Comparison of ENCODE assay signal across 8 cellular contexts in the genomic region with DNA sequence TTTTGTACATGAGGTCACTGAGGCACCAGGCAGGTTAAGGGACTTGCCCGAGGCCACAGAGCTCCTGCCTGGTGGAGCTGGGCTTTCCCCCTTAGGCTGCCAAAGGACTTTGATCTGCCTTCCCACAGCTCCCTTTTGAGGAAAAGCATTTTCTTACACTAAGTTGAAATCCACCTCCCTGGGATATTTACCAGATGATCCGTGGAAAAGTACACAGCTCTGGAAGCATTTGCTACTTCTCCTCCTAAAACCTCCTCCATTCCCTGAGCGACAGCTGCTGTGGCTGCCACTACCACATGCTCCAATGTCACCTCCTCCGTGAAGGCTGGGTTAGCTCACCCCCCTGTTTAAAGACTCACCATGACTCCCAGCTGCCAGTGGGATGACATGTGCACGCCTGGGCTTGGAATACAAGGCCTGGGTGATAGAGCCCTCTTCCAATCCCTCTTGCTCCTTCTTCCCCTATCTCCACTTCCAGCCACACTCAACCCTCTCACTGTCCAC. TPM values are rescaled to one million over a fixed set of nuclear protein-coding genes. Genes with fewer than 3 reads are reported as not detected.
DNase-seq lines count a peak whose midpoint lies in the region; ATAC-seq and TF ChIP-seq lines count a peak whose summit lies in the region.

No MANE protein-coding gene starts in this region.

- H3K27ac ChIP-seq in A673 (ENCODE audit: low read depth, low read length, poor library complexity, severe bottlenecking) (no peak overlapping the region), HEK293 (ENCODE audit: extremely low read depth, low read depth, low read length) (no peak overlapping the region)

- TF ChIP-seq CTCF in A673 (conservative IDR thresholded peaks at IDR 0.05; ENCODE audit: low read depth, low read length), result no peak
- no peak for TF ChIP-seq CTCF in HEK293 (tag by site-specific recombination; IDR thresholded peaks at IDR 0.05)

- H3K27me3 ChIP-seq in A673 (replicated peaks; ENCODE audit: insufficient read depth, low read depth, low read length, poor library complexity), result no peaks in the 10 kb centered on the region

- DNase-seq in A673 (ENCODE audit: low spot score) (peak; percentile 60), head of caudate nucleus (peak in 40 of 42 donors; percentile 36 to 92 (median 74)), renal cortical epithelial cell (ENCODE audit: low read depth) (peak; percentile 72), SIG-M5 treated with dmso at 0.1 percent for 504 hours (lab: John Stamatoyannopoulos, UW; ENCODE audit: unreplicated experiment) (no peak)

- H3K9me3 ChIP-seq in A673 (ENCODE audit: low read depth, low read length, poor library complexity, severe bottlenecking) (no peaks in the 10 kb centered on the region), HEK293 (ENCODE audit: control insufficient read depth, insufficient read depth, low read depth, low read length) (no peaks in the 10 kb centered on the region)

- H3K36me3 ChIP-seq in A673 (ENCODE audit: insufficient read depth, low read length, poor library complexity, severe bottlenecking) (peaks cover 1% of the 10 kb centered on the region), HEK293 (ENCODE audit: control insufficient read depth in 2 of 2, insufficient read depth in 1 of 2, low read length in 2 of 2) (no peaks in the 10 kb centered on the region)

- ATAC-seq in SK-N-SH treated with all-trans-retinoic acid at 6 μM for 48 hours, result peak; percentile 10
- no peak for ATAC-seq in GM18867 (IDR thresholded peaks at IDR 0.05; ENCODE audit: unreplicated experiment)
- no peak for ATAC-seq in HG03342 (IDR thresholded peaks at IDR 0.05; ENCODE audit: unreplicated experiment)

- peak overlapping the region; percentile 54 for H3K4me3 ChIP-seq in A673 (ENCODE audit: low read depth, low read length, poor library complexity, severe bottlenecking)
- H3K4me3 ChIP-seq in HEK293 (ENCODE audit: low read depth, low read length), result no peak overlapping the region

- CTCF ChIA-PET in A673 (lab: Charles Lee) (no interaction called here), HEK293 (lab: Yijun Ruan, JAX) (interaction anchor here (0.9 to 1.0 kb wide), 2 partner anchors 12 to 40 kb away, joined by 3 read pairs; no protein-coding TSS in a partner anchor)

- intact Hi-C loops in A673 (cut with micrococcal nuclease; ENCODE audit: unreplicated experiment) (no loop called here), head of caudate nucleus (cut with DNase I) (no loop called here)

- BruUV-seq in A673 (replicated peaks; lab: Mats Ljungman, UMichigan), result no TSS peak

- peaks cover 30% of the 10 kb centered on the region for H3K4me1 ChIP-seq in A673 (ENCODE audit: insufficient read depth, low read length, poor library complexity, severe bottlenecking)
- H3K4me1 ChIP-seq in HEK293 (ENCODE audit: control insufficient read depth, insufficient read depth, low read length), result peaks cover 16% of the 10 kb centered on the region

- POLR2A ChIA-PET in A673 (lab: Charles Lee; ENCODE audit: low non-redundant PET), result interaction anchor here (0.5 to 0.6 kb wide), 2 partner anchors 27 to 660 kb away, joined by 4 read pairs; a partner anchor contains a TSS
- POLR2A ChIA-PET in HEK293 (lab: Yijun Ruan, JAX), result interaction anchor here (1.1 to 2.1 kb wide), 3 partner anchors 13 to 41 kb away, joined by 3 to 11 read pairs (median 4); no protein-coding TSS in a partner anchor

TF ChIP-seq in HEK293, 187 proteins besides CTCF, POLR2A, EP300 and RAD21 (continues in another document):
- TF ChIP-seq ZNF335 (tag by site-specific recombination; conservative IDR thresholded peaks at IDR 0.05) (peak; percentile 73), ZNF146 (tag by site-specific recombination; IDR thresholded peaks at IDR 0.05) (no peak), ZIC2 (tag by site-specific recombination; IDR thresholded peaks at IDR 0.05) (peak; percentile 50; the same call in 1 of the 2 replicates), ZNF239 (tag by site-specific recombination; IDR thresholded peaks at IDR 0.05) (no peak), ZNF350 (tag by site-specific recombination; IDR thresholded peaks at IDR 0.05) (no peak), ZNF600 (tag by site-specific recombination; IDR thresholded peaks at IDR 0.05) (peak; percentile 62)
- TF ChIP-seq, protein P1, sequence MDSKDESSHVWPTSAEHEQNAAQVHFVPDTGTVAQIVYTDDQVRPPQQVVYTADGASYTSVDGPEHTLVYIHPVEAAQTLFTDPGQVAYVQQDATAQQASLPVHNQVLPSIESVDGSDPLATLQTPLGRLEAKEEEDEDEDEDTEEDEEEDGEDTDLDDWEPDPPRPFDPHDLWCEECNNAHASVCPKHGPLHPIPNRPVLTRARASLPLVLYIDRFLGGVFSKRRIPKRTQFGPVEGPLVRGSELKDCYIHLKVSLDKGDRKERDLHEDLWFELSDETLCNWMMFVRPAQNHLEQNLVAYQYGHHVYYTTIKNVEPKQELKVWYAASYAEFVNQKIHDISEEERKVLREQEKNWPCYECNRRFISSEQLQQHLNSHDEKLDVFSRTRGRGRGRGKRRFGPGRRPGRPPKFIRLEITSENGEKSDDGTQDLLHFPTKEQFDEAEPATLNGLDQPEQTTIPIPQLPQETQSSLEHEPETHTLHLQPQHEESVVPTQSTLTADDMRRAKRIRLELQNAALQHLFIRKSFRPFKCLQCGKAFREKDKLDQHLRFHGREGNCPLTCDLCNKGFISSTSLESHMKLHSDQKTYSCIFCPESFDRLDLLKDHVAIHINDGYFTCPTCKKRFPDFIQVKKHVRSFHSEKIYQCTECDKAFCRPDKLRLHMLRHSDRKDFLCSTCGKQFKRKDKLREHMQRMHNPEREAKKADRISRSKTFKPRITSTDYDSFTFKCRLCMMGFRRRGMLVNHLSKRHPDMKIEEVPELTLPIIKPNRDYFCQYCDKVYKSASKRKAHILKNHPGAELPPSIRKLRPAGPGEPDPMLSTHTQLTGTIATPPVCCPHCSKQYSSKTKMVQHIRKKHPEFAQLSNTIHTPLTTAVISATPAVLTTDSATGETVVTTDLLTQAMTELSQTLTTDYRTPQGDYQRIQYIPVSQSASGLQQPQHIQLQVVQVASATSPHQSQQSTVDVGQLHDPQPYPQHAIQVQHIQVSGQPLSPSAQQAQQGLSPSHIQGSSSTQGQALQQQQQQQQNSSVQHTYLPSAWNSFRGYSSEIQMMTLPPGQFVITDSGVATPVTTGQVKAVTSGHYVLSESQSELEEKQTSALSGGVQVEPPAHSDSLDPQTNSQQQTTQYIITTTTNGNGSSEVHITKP (tag by site-specific recombination; IDR thresholded peaks at IDR 0.05), result peak; percentile 76
- TF ChIP-seq, protein P2, sequence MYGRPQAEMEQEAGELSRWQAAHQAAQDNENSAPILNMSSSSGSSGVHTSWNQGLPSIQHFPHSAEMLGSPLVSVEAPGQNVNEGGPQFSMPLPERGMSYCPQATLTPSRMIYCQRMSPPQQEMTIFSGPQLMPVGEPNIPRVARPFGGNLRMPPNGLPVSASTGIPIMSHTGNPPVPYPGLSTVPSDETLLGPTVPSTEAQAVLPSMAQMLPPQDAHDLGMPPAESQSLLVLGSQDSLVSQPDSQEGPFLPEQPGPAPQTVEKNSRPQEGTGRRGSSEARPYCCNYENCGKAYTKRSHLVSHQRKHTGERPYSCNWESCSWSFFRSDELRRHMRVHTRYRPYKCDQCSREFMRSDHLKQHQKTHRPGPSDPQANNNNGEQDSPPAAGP (tag by site-specific recombination; IDR thresholded peaks at IDR 0.05), result 0 out of 2 replicates have a peak, but pooled peaks have one; percentile 13

TF ChIP-seq in SK-N-SH treated with all-trans-retinoic acid at 6 μM for 48 hours, 23 proteins besides CTCF, POLR2A, EP300 and RAD21:
- TF ChIP-seq, protein P3, sequence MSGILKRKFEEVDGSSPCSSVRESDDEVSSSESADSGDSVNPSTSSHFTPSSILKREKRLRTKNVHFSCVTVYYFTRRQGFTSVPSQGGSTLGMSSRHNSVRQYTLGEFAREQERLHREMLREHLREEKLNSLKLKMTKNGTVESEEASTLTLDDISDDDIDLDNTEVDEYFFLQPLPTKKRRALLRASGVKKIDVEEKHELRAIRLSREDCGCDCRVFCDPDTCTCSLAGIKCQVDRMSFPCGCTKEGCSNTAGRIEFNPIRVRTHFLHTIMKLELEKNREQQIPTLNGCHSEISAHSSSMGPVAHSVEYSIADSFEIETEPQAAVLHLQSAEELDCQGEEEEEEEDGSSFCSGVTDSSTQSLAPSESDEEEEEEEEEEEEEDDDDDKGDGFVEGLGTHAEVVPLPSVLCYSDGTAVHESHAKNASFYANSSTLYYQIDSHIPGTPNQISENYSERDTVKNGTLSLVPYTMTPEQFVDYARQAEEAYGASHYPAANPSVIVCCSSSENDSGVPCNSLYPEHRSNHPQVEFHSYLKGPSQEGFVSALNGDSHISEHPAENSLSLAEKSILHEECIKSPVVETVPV (CRISPR knock-in tag; IDR thresholded peaks at IDR 0.05), result no peak
- TF ChIP-seq TOX (CRISPR knock-in tag; IDR thresholded peaks at IDR 0.05; ENCODE audit: borderline replicate concordance) (no peak), RARB (CRISPR knock-in tag; IDR thresholded peaks at IDR 0.05) (no peak), ZNF565 (CRISPR knock-in tag; conservative IDR thresholded peaks at IDR 0.05; ENCODE audit: low read depth) (no peak), ZFP30 (CRISPR knock-in tag; IDR thresholded peaks at IDR 0.05) (no peak), ISL1 (CRISPR knock-in tag; IDR thresholded peaks at IDR 0.05) (no peak)
- TF ChIP-seq, protein P4, sequence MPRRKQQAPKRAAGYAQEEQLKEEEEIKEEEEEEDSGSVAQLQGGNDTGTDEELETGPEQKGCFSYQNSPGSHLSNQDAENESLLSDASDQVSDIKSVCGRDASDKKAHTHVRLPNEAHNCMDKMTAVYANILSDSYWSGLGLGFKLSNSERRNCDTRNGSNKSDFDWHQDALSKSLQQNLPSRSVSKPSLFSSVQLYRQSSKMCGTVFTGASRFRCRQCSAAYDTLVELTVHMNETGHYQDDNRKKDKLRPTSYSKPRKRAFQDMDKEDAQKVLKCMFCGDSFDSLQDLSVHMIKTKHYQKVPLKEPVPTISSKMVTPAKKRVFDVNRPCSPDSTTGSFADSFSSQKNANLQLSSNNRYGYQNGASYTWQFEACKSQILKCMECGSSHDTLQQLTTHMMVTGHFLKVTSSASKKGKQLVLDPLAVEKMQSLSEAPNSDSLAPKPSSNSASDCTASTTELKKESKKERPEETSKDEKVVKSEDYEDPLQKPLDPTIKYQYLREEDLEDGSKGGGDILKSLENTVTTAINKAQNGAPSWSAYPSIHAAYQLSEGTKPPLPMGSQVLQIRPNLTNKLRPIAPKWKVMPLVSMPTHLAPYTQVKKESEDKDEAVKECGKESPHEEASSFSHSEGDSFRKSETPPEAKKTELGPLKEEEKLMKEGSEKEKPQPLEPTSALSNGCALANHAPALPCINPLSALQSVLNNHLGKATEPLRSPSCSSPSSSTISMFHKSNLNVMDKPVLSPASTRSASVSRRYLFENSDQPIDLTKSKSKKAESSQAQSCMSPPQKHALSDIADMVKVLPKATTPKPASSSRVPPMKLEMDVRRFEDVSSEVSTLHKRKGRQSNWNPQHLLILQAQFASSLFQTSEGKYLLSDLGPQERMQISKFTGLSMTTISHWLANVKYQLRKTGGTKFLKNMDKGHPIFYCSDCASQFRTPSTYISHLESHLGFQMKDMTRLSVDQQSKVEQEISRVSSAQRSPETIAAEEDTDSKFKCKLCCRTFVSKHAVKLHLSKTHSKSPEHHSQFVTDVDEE (CRISPR knock-in tag; IDR thresholded peaks at IDR 0.05), result no peak

RNA-seq across cellular contexts. Expression of a gene that starts 1.2 kb away (rescaled TPM):
- total RNA-seq in A673 (2021) (290 and 302 TPM in 2 replicates), renal cortical epithelial cell (66.7 and 103 TPM in 2 replicates)
